13 cellular contexts compared by ENCODE assay signal in genomic region chr13:23751195-23751594, GRCh38.
A peak's percentile ranks its signal among the peaks of the same experiment; 100 is the strongest.
DNase-seq lines count a peak whose midpoint lies in the region; ATAC-seq and TF ChIP-seq lines count a peak whose summit lies in the region.
"Had no signal": no experiment of that assay in that cellular context is flagged by ENCODE, and none has a peak within 500 bp of the region (broad histone marks: within the 10 kb centered on the region; RNA-seq: fewer than 3 reads in every experiment).

No MANE protein-coding gene starts in this region.

- H3K4me1 ChIP-seq in mammary epithelial cell (ENCODE audit: insufficient read depth, low read length): no peaks in the 10 kb centered on the region
- H3K4me1 ChIP-seq in prostate gland (replicated peaks): peaks cover 15% of the 10 kb centered on the region
- peaks cover 2% of the 10 kb centered on the region for H3K4me1 ChIP-seq in mesendoderm (ENCODE audit: control insufficient read depth, low read depth, low read length)
- H3K4me1 ChIP-seq in BE2C: no peaks in the 10 kb centered on the region
- H3K4me1 ChIP-seq in vagina: peaks cover 8% of the 10 kb centered on the region
- H3K4me1 ChIP-seq: adrenal gland had no signal

- H2BK5ac ChIP-seq in mesendoderm (ENCODE audit: low read length): no peak overlapping the region

- dilution Hi-C loops in mammary epithelial cell (cut with HindIII; ENCODE audit: low sequenced_read_pairs): no loop called here

- no peak overlapping the region for H2AFZ ChIP-seq in mammary epithelial cell (ENCODE audit: low read depth, low read length)

- no peaks in the 10 kb centered on the region for H3K79me1 ChIP-seq in mesendoderm (ENCODE audit: low read length)

- no peak overlapping the region for H2AK5ac ChIP-seq in mesendoderm (ENCODE audit: low read length)

- H3K4me2 ChIP-seq in mammary epithelial cell (ENCODE audit: insufficient read depth, low read depth, low read length): no peak overlapping the region
- H3K4me2 ChIP-seq in mesendoderm (ENCODE audit: low read length): no peak overlapping the region

- TF ChIP-seq CTCF in mammary epithelial cell (conservative IDR thresholded peaks at IDR 0.05 in 1 of 2, IDR thresholded peaks at IDR 0.05 in 1 of 2; ENCODE audit: extremely low read depth in 1 of 2, insufficient read depth in 1 of 2, low read depth in 1 of 2, low read length in 2 of 2) (no peak), prostate gland (IDR thresholded peaks at IDR 0.05) (no peak), BE2C (IDR thresholded peaks at IDR 0.05; ENCODE audit: low read depth, low read length) (no peak), vagina (IDR thresholded peaks at IDR 0.05) (no peak)

- no peak overlapping the region for H2BK120ac ChIP-seq in mesendoderm (ENCODE audit: low read depth, low read length)

- no peaks in the 10 kb centered on the region for H3K9me3 ChIP-seq in mammary epithelial cell (replicated peaks; ENCODE audit: insufficient read depth, low read length)
- H3K9me3 ChIP-seq in prostate gland: no peaks in the 10 kb centered on the region
- no peaks in the 10 kb centered on the region for H3K9me3 ChIP-seq in BE2C
- H3K9me3 ChIP-seq in vagina: no peaks in the 10 kb centered on the region
- H3K9me3 ChIP-seq: adrenal gland had no signal

- no peak overlapping the region for H3K4ac ChIP-seq in mesendoderm (ENCODE audit: low read depth, low read length)

- no peak overlapping the region for H4K5ac ChIP-seq in mesendoderm (ENCODE audit: low read length)

- no TSS peak for BruUV-seq in mammary epithelial cell (replicated peaks; lab: Mats Ljungman, UMichigan)

- H3K27ac ChIP-seq in mammary epithelial cell (ENCODE audit: insufficient read depth, low read depth, low read length) (no peak overlapping the region), prostate gland (peak overlapping the region in 1 of 2 donors; percentile 77), mesendoderm (ENCODE audit: low read depth, low read length) (no peak overlapping the region), vagina (no peak overlapping the region)
- H3K27ac ChIP-seq: adrenal gland had no signal

- in situ Hi-C loops in mammary epithelial cell (cut with MboI; ENCODE audit: low sequenced_read_pairs in 2 of 2): no loop called here

- no peak overlapping the region for H2BK15ac ChIP-seq in mesendoderm (replicated peaks; ENCODE audit: low read depth)

- H3K27me3 ChIP-seq in mammary epithelial cell (ENCODE audit: insufficient read depth, low read length) (no peaks in the 10 kb centered on the region), prostate gland (replicated peaks; ENCODE audit: insufficient read depth) (no peaks in the 10 kb centered on the region), mesendoderm (ENCODE audit: insufficient read depth, low read length, poor library complexity) (no peaks in the 10 kb centered on the region), BE2C (no peaks in the 10 kb centered on the region), vagina (no peaks in the 10 kb centered on the region)
- H3K27me3 ChIP-seq: adrenal gland had no signal

- H3K36me3 ChIP-seq in mammary epithelial cell (ENCODE audit: insufficient read depth, low read length) (no peaks in the 10 kb centered on the region), prostate gland (no peaks in the 10 kb centered on the region), mesendoderm (ENCODE audit: control insufficient read depth, insufficient read depth, low read length) (no peaks in the 10 kb centered on the region), BE2C (no peaks in the 10 kb centered on the region), vagina (no peaks in the 10 kb centered on the region)
- H3K36me3 ChIP-seq: adrenal gland had no signal

- H3K9ac ChIP-seq in mammary epithelial cell (ENCODE audit: insufficient read depth, low read length): no peak overlapping the region
- H3K9ac ChIP-seq in mesendoderm (ENCODE audit: low read length): no peak overlapping the region

- TF ChIP-seq POLR2A in prostate gland (IDR thresholded peaks at IDR 0.05) (no peak), vagina (IDR thresholded peaks at IDR 0.05) (no peak)

- H3K4me3 ChIP-seq in mammary epithelial cell (replicated peaks in 1 of 3; ENCODE audit: insufficient read depth in 1 of 3, low read depth in 2 of 3, low read length in 3 of 3): no peak overlapping the region
- no peak overlapping the region for H3K4me3 ChIP-seq in prostate gland
- H3K4me3 ChIP-seq in mesendoderm (ENCODE audit: low read length): no peak overlapping the region
- no peak overlapping the region for H3K4me3 ChIP-seq in BE2C (ENCODE audit: low read depth, low read length)
- H3K4me3 ChIP-seq in vagina: no peak overlapping the region
- H3K4me3 ChIP-seq: adrenal gland had no signal

- CTCF ChIA-PET in mammary epithelial cell (lab: Charles Lee; ENCODE audit: low non-redundant PET): no interaction called here

- intact Hi-C loops in mammary epithelial cell (cut with micrococcal nuclease) (no loop called here), prostate gland (cut with DNase I) (no loop called here), vagina (cut with DNase I) (no loop called here)

- H3K23ac ChIP-seq in mesendoderm (ENCODE audit: low read length): no peak overlapping the region

- no peak overlapping the region for H3K18ac ChIP-seq in mesendoderm (ENCODE audit: low read length)

- H4K20me1 ChIP-seq in mammary epithelial cell (ENCODE audit: insufficient read depth, low read length): no peaks in the 10 kb centered on the region

- 91% methylated on average over 5 of the region's 5 CpGs for WGBS in mammary epithelial cell (ENCODE audit: low coverage, missing lambda C conversion rate)
- WGBS in prostate gland: 84% methylated on average over 5 of the region's 5 CpGs
- WGBS in mesendoderm (ENCODE audit: extremely low coverage, insufficient coverage, low lambda C conversion rate): no CpG with 5 or more reads among the region's 5 CpGs

- DNase-seq in Daoy (ENCODE audit: low read depth) (peak; percentile 10), mammary epithelial cell (peak; percentile 21), prostate gland (ENCODE audit: low spot score) (no peak), mesendoderm (no peak), BE2C (no peak), vagina (ENCODE audit: extremely low spot score in 2 of 2) (no peak)
- DNase-seq: adrenal gland; CD8-positive, alpha-beta T cell; NCI-H2107; stimulated activated CD4-positive, alpha-beta T cell treated with anti-CD3 and anti-CD28 coated beads, Interleukin-12 subunit alpha, Interleukin-12 subunit beta, amount 100 ng/mL, for 4 hours had no signal

- no peak overlapping the region for H3K56ac ChIP-seq in mesendoderm (ENCODE audit: low read length)

- no peak overlapping the region for H4K8ac ChIP-seq in mesendoderm (ENCODE audit: low read depth, low read length)

- H3K79me2 ChIP-seq in mammary epithelial cell (ENCODE audit: insufficient read depth, low read length) (no peaks in the 10 kb centered on the region), mesendoderm (ENCODE audit: control insufficient read depth, insufficient read depth, low read length) (no peaks in the 10 kb centered on the region)

- peak; percentile 52 for ATAC-seq in GM18909 (IDR thresholded peaks at IDR 0.05; ENCODE audit: poor library complexity, unreplicated experiment)
- ATAC-seq in HG03442 (IDR thresholded peaks at IDR 0.05; ENCODE audit: unreplicated experiment): peak; percentile 48
- ATAC-seq: CD8-positive, alpha-beta T cell; HCT116 had no signal

Comparison
In these comparisons a context has a peak if more than half of its experiments do, and no peak if none do; other contexts are left out.
1. DNase-seq: peak in Daoy (single experiment) and mammary epithelial cell (single experiment); none in prostate gland (single experiment), mesendoderm (single experiment), BE2C (single experiment) and vagina (0 of 2).